ENCODE assay signal across 9 cellular contexts in the genomic region with DNA sequence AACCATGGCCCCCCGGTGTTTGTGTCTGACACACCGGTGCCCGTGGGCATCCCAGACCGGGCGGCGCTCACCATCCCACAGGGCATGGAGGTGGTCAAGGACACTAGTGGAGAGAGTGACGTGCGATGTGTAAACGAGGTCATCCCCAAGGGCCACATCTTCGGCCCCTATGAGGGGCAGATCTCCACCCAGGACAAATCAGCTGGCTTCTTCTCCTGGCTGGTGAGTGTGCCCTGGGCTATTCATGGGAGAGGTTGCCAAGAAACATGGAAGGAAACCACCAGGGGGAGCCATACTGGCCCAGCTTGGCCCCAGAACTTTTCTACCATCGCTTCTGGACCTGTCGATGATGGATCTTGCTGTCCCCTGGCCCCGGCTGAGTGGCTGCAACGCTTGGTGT. TPM values are rescaled to one million over a fixed set of nuclear protein-coding genes. Genes with fewer than 3 reads are reported as not detected.
DNase-seq lines count a peak whose midpoint lies in the region; ATAC-seq, FAIRE-seq and TF ChIP-seq lines count a peak whose summit lies in the region.
"Had no signal": no experiment of that assay in that cellular context is flagged by ENCODE, and none has a peak within 500 bp of the region (broad histone marks: within the 10 kb centered on the region; RNA-seq: fewer than 3 reads in every experiment).

No MANE protein-coding gene starts in this region.

- H3K4me3 Mint-ChIP-seq in Calu3 (ENCODE audit: low read depth, unreplicated experiment), result no peak overlapping the region
- no peak overlapping the region for H3K4me3 Mint-ChIP-seq in stimulated activated effector memory CD8-positive, alpha-beta T cell treated with anti-CD3 and anti-CD28 coated beads, Interleukin-12 subunit alpha, Interleukin-12 subunit beta, amount 100 ng/mL, for 72 hours
- H3K4me3 Mint-ChIP-seq: dendritic cell treated with granulocyte-macrophage colony-stimulating factor and Interleukin-4, amounts not matched to agents 40 ng/mL and 50 ng/mL, for 4 days had no signal

- no peak for FAIRE-seq in bronchial epithelial cell (lab: Jason Lieb, UNC)

- H3K4me3 ChIP-seq in bronchial epithelial cell (ENCODE audit: low read depth, low read length), result no peak overlapping the region

- no peaks in the 10 kb centered on the region for H3K27me3 Mint-ChIP-seq in Calu3 (ENCODE audit: unreplicated experiment)

- TF ChIP-seq CTCF in Calu3 (IDR thresholded peaks at IDR 0.05; ENCODE audit: unreplicated experiment) (peak; percentile 31), bronchial epithelial cell (IDR thresholded peaks at IDR 0.05; ENCODE audit: insufficient read depth, low read length, severe bottlenecking) (peak; percentile 71)

- H3K36me3 ChIP-seq in bronchial epithelial cell (ENCODE audit: control insufficient read depth, insufficient read depth, low read length), result peaks cover 7% of the 10 kb centered on the region

- DNase-seq in Calu3 (peak; percentile 45), HPDE6-E6E7 (ENCODE audit: extremely low spot score) (peak; percentile 16), bronchial epithelial cell (ENCODE audit: low read depth) (peak; percentile 18), myocyte (ENCODE audit: low read depth) (peak; percentile 33), globus pallidus (ENCODE audit: low spot score) (no peak), occipital lobe (lab: John Stamatoyannopoulos, UW) (no peak)
- no peak for DNase-seq in stimulated activated effector memory CD8-positive, alpha-beta T cell treated with anti-CD3 and anti-CD28 coated beads, Interleukin-12 subunit alpha, Interleukin-12 subunit beta, amount 100 ng/mL, for 72 hours (ENCODE audit: low spot score in 2 of 2)

- TSS peak; percentile 24 for BruUV-seq in Calu3 (replicated peaks; lab: Mats Ljungman, UMichigan)

- H3K27ac Mint-ChIP-seq in Calu3 (ENCODE audit: unreplicated experiment), result no peak overlapping the region
- H3K27ac Mint-ChIP-seq in stimulated activated effector memory CD8-positive, alpha-beta T cell treated with anti-CD3 and anti-CD28 coated beads, Interleukin-12 subunit alpha, Interleukin-12 subunit beta, amount 100 ng/mL, for 72 hours, result no peak overlapping the region
- H3K27ac Mint-ChIP-seq: dendritic cell treated with granulocyte-macrophage colony-stimulating factor and Interleukin-4, amounts not matched to agents 40 ng/mL and 50 ng/mL, for 4 days had no signal

- no peak for ATAC-seq in GM18502 (IDR thresholded peaks at IDR 0.05; ENCODE audit: poor library complexity, unreplicated experiment)
- no peak for ATAC-seq in stimulated activated effector memory CD8-positive, alpha-beta T cell treated with anti-CD3 and anti-CD28 coated beads, Interleukin-12 subunit alpha, Interleukin-12 subunit beta, amount 100 ng/mL, for 72 hours

- no peaks in the 10 kb centered on the region for H3K9me3 Mint-ChIP-seq in Calu3 (ENCODE audit: low read depth, unreplicated experiment)
- no peaks in the 10 kb centered on the region for H3K9me3 Mint-ChIP-seq in stimulated activated effector memory CD8-positive, alpha-beta T cell treated with anti-CD3 and anti-CD28 coated beads, Interleukin-12 subunit alpha, Interleukin-12 subunit beta, amount 100 ng/mL, for 72 hours
- H3K9me3 Mint-ChIP-seq: dendritic cell treated with granulocyte-macrophage colony-stimulating factor and Interleukin-4, amounts not matched to agents 40 ng/mL and 50 ng/mL, for 4 days had no signal

- H3K27me3 ChIP-seq in bronchial epithelial cell (ENCODE audit: control insufficient read depth, insufficient read depth, low read length), result no peaks in the 10 kb centered on the region

- H3K4me1 Mint-ChIP-seq in Calu3 (ENCODE audit: low read depth, unreplicated experiment), result no peaks in the 10 kb centered on the region
- H3K4me1 Mint-ChIP-seq in stimulated activated effector memory CD8-positive, alpha-beta T cell treated with anti-CD3 and anti-CD28 coated beads, Interleukin-12 subunit alpha, Interleukin-12 subunit beta, amount 100 ng/mL, for 72 hours, result peaks cover 19% of the 10 kb centered on the region

- intact Hi-C loops in Calu3 (cut with micrococcal nuclease; ENCODE audit: unreplicated experiment), result no loop called here

- H3K36me3 Mint-ChIP-seq in Calu3 (ENCODE audit: insufficient read depth, unreplicated experiment), result peaks cover 11% of the 10 kb centered on the region
- no peaks in the 10 kb centered on the region for H3K36me3 Mint-ChIP-seq in stimulated activated effector memory CD8-positive, alpha-beta T cell treated with anti-CD3 and anti-CD28 coated beads, Interleukin-12 subunit alpha, Interleukin-12 subunit beta, amount 100 ng/mL, for 72 hours

- CTCF ChIA-PET in Calu3 (lab: Charles Lee), result no interaction called here

RNA-seq across cellular contexts. Expression of gene PRDM11, which starts 36.5 kb away (rescaled TPM):
- total RNA-seq in Calu3 (2022) (8.1 and 11.5 TPM in 2 replicates), bronchial epithelial cell (4.7 and 5.4 TPM in 2 replicates), myocyte (4.2 and 6.3 TPM in 2 replicates), occipital lobe (6.2 TPM)
- 5.5 TPM for polyA plus RNA-seq in myocyte (2012)

Comparison
In these comparisons a context has a peak if more than half of its experiments do, and no peak if none do; other contexts are left out.
1. DNase-seq: peak in Calu3 (single experiment), HPDE6-E6E7 (single experiment), bronchial epithelial cell (single experiment) and myocyte (single experiment); none in globus pallidus (single experiment), occipital lobe (single experiment) and stimulated activated effector memory CD8-positive, alpha-beta T cell treated with anti-CD3 and anti-CD28 coated beads, Interleukin-12 subunit alpha, Interleukin-12 subunit beta, amount 100 ng/mL, for 72 hours (0 of 2).